In genomic region chr6:85416049-85416448, GRCh38 we compare ENCODE assay signal across 19 cellular contexts. TPM values are rescaled to one million over a fixed set of nuclear protein-coding genes. Genes with fewer than 3 reads are reported as not detected.
DNase-seq lines count a peak whose midpoint lies in the region; ATAC-seq and TF ChIP-seq lines count a peak whose summit lies in the region.
"Had no signal": no experiment of that assay in that cellular context is flagged by ENCODE, and none has a peak within 500 bp of the region (broad histone marks: within the 10 kb centered on the region; RNA-seq: fewer than 3 reads in every experiment).

No MANE protein-coding gene starts in this region.

- TF ChIP-seq CTCF in GM10248 (IDR thresholded peaks at IDR 0.05; ENCODE audit: control extremely low read depth, extremely low read depth, low read depth, missing control alignments), result no peak

- CTCF ChIA-PET in GM10248 (lab: Yijun Ruan, JAX), result interaction anchor here (1.0 kb wide), 1 partner anchor 67 kb away, joined by 3 read pairs; no protein-coding TSS in a partner anchor

- peaks cover 6% of the 10 kb centered on the region for H3K27me3 Mint-ChIP-seq in activated CD4-positive, alpha-beta T cell treated with anti-CD3 and anti-CD28 coated beads, Interleukin-2, amount 10 ng/mL, durations not matched to agents 24 days and 14 days
- H3K27me3 Mint-ChIP-seq in activated T-helper 17 cell treated with anti-CD3 and anti-CD28 coated beads, Interleukin-2, amount 50 U/mL, for 72 hours, result peaks cover 20% of the 10 kb centered on the region
- no peaks in the 10 kb centered on the region for H3K27me3 Mint-ChIP-seq in stimulated activated naive CD8-positive, alpha-beta T cell treated with anti-CD3 and anti-CD28 coated beads, Interleukin-15, Interleukin-2, amounts not matched to agents 100 ng/mL and 50 ng/mL, for 24 hours
- H3K27me3 Mint-ChIP-seq: progenitor cell of endocrine pancreas had no signal

- peak overlapping the region; percentile 4 for H3K4me3 Mint-ChIP-seq in activated CD4-positive, alpha-beta T cell treated with anti-CD3 and anti-CD28 coated beads, Interleukin-2, amount 10 ng/mL, durations not matched to agents 24 days and 14 days
- peak overlapping the region; percentile 20 for H3K4me3 Mint-ChIP-seq in activated T-helper 17 cell treated with anti-CD3 and anti-CD28 coated beads, Interleukin-2, amount 50 U/mL, for 72 hours
- H3K4me3 Mint-ChIP-seq in stimulated activated naive CD8-positive, alpha-beta T cell treated with anti-CD3 and anti-CD28 coated beads, Interleukin-15, Interleukin-2, amounts not matched to agents 100 ng/mL and 50 ng/mL, for 24 hours, result peak overlapping the region; percentile 9
- H3K4me3 Mint-ChIP-seq: neural crest cell had no signal

- intact Hi-C loops in activated CD4-positive, alpha-beta T cell treated with anti-CD3 and anti-CD28 coated beads, Interleukin-2, amount 10 ng/mL, durations not matched to agents 24 days and 14 days (cut with micrococcal nuclease), result loop anchor here (2.0 kb wide), 2 partner anchors 33 to 49 kb away; no protein-coding TSS in a partner anchor

- DNase-seq in activated CD4-positive, alpha-beta T cell treated with anti-CD3 and anti-CD28 coated beads, Interleukin-2, amount 10 ng/mL, durations not matched to agents 24 days and 14 days, result no peak
- no peak for DNase-seq in activated CD4-positive, alpha-beta T cell treated with anti-CD3 and anti-CD28 coated beads, Interleukin-2, amount 50 U/mL, for 48 hours
- peak; percentile 73 for DNase-seq in foreskin melanocyte
- DNase-seq in GM10248 (ENCODE audit: extremely low spot score), result no peak
- DNase-seq: 8988T; activated CD4-positive, alpha-beta T cell treated with anti-CD3 and anti-CD28 coated beads for 48 hours; effector memory CD4-positive, alpha-beta T cell; head of caudate nucleus; NCI-H2171 treated with DMSO at 0.1 percent for 48 hours; NCI-H526 treated with DMSO at 0.1 percent for 48 hours; Right ventricle myocardium superior; stimulated activated CD4-positive, alpha-beta T cell treated with anti-CD3 and anti-CD28 coated beads, Interleukin-4, amount 100 ng/mL, for 1 hour had no signal

- peaks cover 2% of the 10 kb centered on the region for H3K36me3 Mint-ChIP-seq in activated CD4-positive, alpha-beta T cell treated with anti-CD3 and anti-CD28 coated beads, Interleukin-2, amount 10 ng/mL, durations not matched to agents 24 days and 14 days (ENCODE audit: low read depth)
- H3K36me3 Mint-ChIP-seq in activated T-helper 17 cell treated with anti-CD3 and anti-CD28 coated beads, Interleukin-2, amount 50 U/mL, for 72 hours (ENCODE audit: low read depth), result no peaks in the 10 kb centered on the region
- H3K36me3 Mint-ChIP-seq in stimulated activated naive CD8-positive, alpha-beta T cell treated with anti-CD3 and anti-CD28 coated beads, Interleukin-15, Interleukin-2, amounts not matched to agents 100 ng/mL and 50 ng/mL, for 24 hours (ENCODE audit: low read depth), result no peaks in the 10 kb centered on the region

- POLR2A ChIA-PET in GM10248 (lab: Yijun Ruan, JAX), result no interaction called here

- ATAC-seq in activated T-helper 17 cell treated with anti-CD3 and anti-CD28 coated beads, Interleukin-2, amount 50 U/mL, for 72 hours (replicated peaks), result peak; percentile 43
- ATAC-seq in HG03135 (IDR thresholded peaks at IDR 0.05; ENCODE audit: unreplicated experiment), result no peak
- no peak for ATAC-seq in GM19023 (IDR thresholded peaks at IDR 0.05; ENCODE audit: unreplicated experiment)
- ATAC-seq: left lobe of liver had no signal

- H3K9me3 Mint-ChIP-seq in activated CD4-positive, alpha-beta T cell treated with anti-CD3 and anti-CD28 coated beads, Interleukin-2, amount 10 ng/mL, durations not matched to agents 24 days and 14 days, result peaks cover 9% of the 10 kb centered on the region
- H3K9me3 Mint-ChIP-seq in activated T-helper 17 cell treated with anti-CD3 and anti-CD28 coated beads, Interleukin-2, amount 50 U/mL, for 72 hours, result no peaks in the 10 kb centered on the region
- no peaks in the 10 kb centered on the region for H3K9me3 Mint-ChIP-seq in stimulated activated naive CD8-positive, alpha-beta T cell treated with anti-CD3 and anti-CD28 coated beads, Interleukin-15, Interleukin-2, amounts not matched to agents 100 ng/mL and 50 ng/mL, for 24 hours
- H3K9me3 Mint-ChIP-seq: neural crest cell had no signal

- H3K27ac Mint-ChIP-seq in activated CD4-positive, alpha-beta T cell treated with anti-CD3 and anti-CD28 coated beads, Interleukin-2, amount 10 ng/mL, durations not matched to agents 24 days and 14 days, result peak overlapping the region; percentile 58
- peak overlapping the region; percentile 3 for H3K27ac Mint-ChIP-seq in activated T-helper 17 cell treated with anti-CD3 and anti-CD28 coated beads, Interleukin-2, amount 50 U/mL, for 72 hours
- peak overlapping the region; percentile 62 for H3K27ac Mint-ChIP-seq in stimulated activated naive CD8-positive, alpha-beta T cell treated with anti-CD3 and anti-CD28 coated beads, Interleukin-15, Interleukin-2, amounts not matched to agents 100 ng/mL and 50 ng/mL, for 24 hours
- H3K27ac Mint-ChIP-seq: progenitor cell of endocrine pancreas had no signal

- H3K4me1 Mint-ChIP-seq in activated CD4-positive, alpha-beta T cell treated with anti-CD3 and anti-CD28 coated beads, Interleukin-2, amount 10 ng/mL, durations not matched to agents 24 days and 14 days, result peaks cover 33% of the 10 kb centered on the region
- peaks cover 5% of the 10 kb centered on the region for H3K4me1 Mint-ChIP-seq in activated T-helper 17 cell treated with anti-CD3 and anti-CD28 coated beads, Interleukin-2, amount 50 U/mL, for 72 hours
- H3K4me1 Mint-ChIP-seq in stimulated activated naive CD8-positive, alpha-beta T cell treated with anti-CD3 and anti-CD28 coated beads, Interleukin-15, Interleukin-2, amounts not matched to agents 100 ng/mL and 50 ng/mL, for 24 hours (ENCODE audit: low read depth), result peaks cover 45% of the 10 kb centered on the region

RNA-seq across cellular contexts. Expression of gene NT5E, which starts 33.8 kb away (rescaled TPM):
- 14.8 and 15.2 TPM in 2 replicates for total RNA-seq in activated CD4-positive, alpha-beta T cell treated with anti-CD3 and anti-CD28 coated beads, Interleukin-2, amount 10 ng/mL, durations not matched to agents 24 days and 14 days
- 10 to 100 TPM in 1 of 2 donors, 1 to 10 TPM in 1; 1.2 to 10.5 TPM for total RNA-seq in activated T-helper 17 cell treated with anti-CD3 and anti-CD28 coated beads, Interleukin-2, amount 50 U/mL, for 72 hours

Comparison
In these comparisons a context has a peak if more than half of its experiments do, and no peak if none do; other contexts are left out.
1. H3K27ac Mint-ChIP-seq: peak in every context shown above with its lines; median percentile 62 in stimulated activated naive CD8-positive, alpha-beta T cell treated with anti-CD3 and anti-CD28 coated beads, Interleukin-15, Interleukin-2, amounts not matched to agents 100 ng/mL and 50 ng/mL, for 24 hours; 58 in activated CD4-positive, alpha-beta T cell treated with anti-CD3 and anti-CD28 coated beads, Interleukin-2, amount 10 ng/mL, durations not matched to agents 24 days and 14 days; 3 in activated T-helper 17 cell treated with anti-CD3 and anti-CD28 coated beads, Interleukin-2, amount 50 U/mL, for 72 hours.